ENCODE assay signal across 8 cellular contexts in genomic region chr1:193121616-193122593, GRCh38. TPM values are rescaled to one million over a fixed set of nuclear protein-coding genes. Genes with fewer than 3 reads are reported as not detected.
A peak's percentile ranks its signal among the peaks of the same experiment; 100 is the strongest.
DNase-seq lines count a peak whose midpoint lies in the region; ATAC-seq, FAIRE-seq and TF ChIP-seq lines count a peak whose summit lies in the region.

Gene CDC73, plus strand, starts transcription at chr1:193122031. Its CDS starts 170 bp downstream, at chr1:193122201.

- peaks cover 2% of the 10 kb centered on the region for H3K9me3 Mint-ChIP-seq in activated CD4-positive, alpha-beta T cell treated with anti-CD3 and anti-CD28 coated beads for 36 hours (ENCODE audit: low read depth)

- peak; percentile 77 for TF ChIP-seq CTCF in choroid plexus epithelial cell (conservative IDR thresholded peaks at IDR 0.05; ENCODE audit: low read depth, low read length)

- H3K4me2 ChIP-seq in BLaER1, result peak within 1 kb of the TSS; percentile 80

- peak within 1 kb of the TSS; percentile 91 for H3K4me3 Mint-ChIP-seq in activated CD4-positive, alpha-beta T cell treated with anti-CD3 and anti-CD28 coated beads for 36 hours

- CTCF ChIA-PET in activated CD4-positive, alpha-beta T cell treated with anti-CD3 and anti-CD28 coated beads for 36 hours (lab: Charles Lee), result interaction anchor here (0.6 to 1.9 kb wide), 11 partner anchors 12 to 321 kb away, joined by 3 to 9 read pairs (median 4); partner anchors contain the start of genes GLRX2, RO60 and UCHL5

- peak; percentile 95 for FAIRE-seq in GM19239 (lab: Jason Lieb, UNC)

- peak; percentile 95 for ATAC-seq in HG03457 (IDR thresholded peaks at IDR 0.05; ENCODE audit: unreplicated experiment)
- ATAC-seq in activated CD4-positive, alpha-beta T cell treated with anti-CD3 and anti-CD28 coated beads for 36 hours, result peak; percentile 94
- peak; percentile 97 for ATAC-seq in left colon

- peak within 1 kb of the TSS; percentile 96 for H3K27ac Mint-ChIP-seq in activated CD4-positive, alpha-beta T cell treated with anti-CD3 and anti-CD28 coated beads for 36 hours

- H3K36me3 Mint-ChIP-seq in activated CD4-positive, alpha-beta T cell treated with anti-CD3 and anti-CD28 coated beads for 36 hours (ENCODE audit: low read depth), result peaks cover 12% of the 10 kb centered on the region

- H4K20me1 ChIP-seq in BLaER1, result peaks cover 35% of the 10 kb centered on the region

- no peaks in the 10 kb centered on the region for H3K27me3 ChIP-seq in BLaER1

- H3K9ac ChIP-seq in BLaER1, result peak within 1 kb of the TSS; percentile 92

- no peaks in the 10 kb centered on the region for H3K9me3 ChIP-seq in BLaER1

- H3K27ac ChIP-seq in BLaER1, result peak within 1 kb of the TSS; percentile 95

- no peaks in the 10 kb centered on the region for H3K27me3 Mint-ChIP-seq in activated CD4-positive, alpha-beta T cell treated with anti-CD3 and anti-CD28 coated beads for 36 hours

- peaks cover 51% of the 10 kb centered on the region for H3K4me1 Mint-ChIP-seq in activated CD4-positive, alpha-beta T cell treated with anti-CD3 and anti-CD28 coated beads for 36 hours

- peaks cover 22% of the 10 kb centered on the region for H3K36me3 ChIP-seq in BLaER1

- peak; percentile 79 for DNase-seq in GM19239 (ENCODE audit: insufficient read length, low spot score)
- peak; percentile 81 to 94 for DNase-seq in NCI-H524 (lab: John Stamatoyannopoulos, UW)
- DNase-seq in activated CD4-positive, alpha-beta T cell treated with anti-CD3 and anti-CD28 coated beads for 36 hours, result peak; percentile 99
- DNase-seq in choroid plexus epithelial cell (ENCODE audit: low read depth), result peak; percentile 96
- peak; percentile 97 to 99 for DNase-seq in left colon
- peak; percentile 98 for DNase-seq in stimulated activated CD4-positive, alpha-beta T cell treated with anti-CD3 and anti-CD28 coated beads, Interleukin-1b, Interleukin-23, amount 100 ng/mL, for 48 hours

- intact Hi-C loops in activated CD4-positive, alpha-beta T cell treated with anti-CD3 and anti-CD28 coated beads for 36 hours (cut with DNase I, micrococcal nuclease), result loop anchor here (1.0 to 10.0 kb wide), 10 partner anchors 17 to 1175 kb away; partner anchors contain the start of genes GLRX2 (in 2 of the 2), RO60 (in 2 of the 2), UCHL5 (in 2 of the 2) and RGS1 (in 1 of the 2)
- intact Hi-C loops in left colon (cut with DNase I, micrococcal nuclease), result loop anchor here in 1 of 2 donors (5.0 to 10.0 kb wide), 2 partner anchors 60 to 317 kb away; partner anchors contain the start of gene RGS2

- peak within 1 kb of the TSS; percentile 78 for H3K4me3 ChIP-seq in BLaER1
- peak within 1 kb of the TSS; percentile 92 for H3K4me3 ChIP-seq in choroid plexus epithelial cell (ENCODE audit: low read depth, low read length)

- POLR2A ChIA-PET in activated CD4-positive, alpha-beta T cell treated with anti-CD3 and anti-CD28 coated beads for 36 hours (lab: Charles Lee), result interaction anchor here (2.1 kb wide), 1 partner anchor 63 kb away, joined by 16 read pairs; the partner anchor contains the start of genes RO60 and UCHL5

- peaks cover 27% of the 10 kb centered on the region for H3K4me1 ChIP-seq in BLaER1

RNA-seq across cellular contexts. Expression of gene CDC73, which starts in this region (rescaled TPM):
- 10 to 100 TPM; 40.8 to 52.4 TPM for total RNA-seq in activated CD4-positive, alpha-beta T cell treated with anti-CD3 and anti-CD28 coated beads for 36 hours
- total RNA-seq in left colon, result 10 to 100 TPM; 44.8 to 46.2 TPM

Comparison
In these comparisons a context has a peak if more than half of its experiments do, and no peak if none do; other contexts are left out.
1. Peak in every context shown above with its lines: DNase-seq, ATAC-seq, H3K4me3 ChIP-seq and H3K27ac ChIP-seq.